8 cellular contexts compared by ENCODE assay signal in the genomic region with DNA sequence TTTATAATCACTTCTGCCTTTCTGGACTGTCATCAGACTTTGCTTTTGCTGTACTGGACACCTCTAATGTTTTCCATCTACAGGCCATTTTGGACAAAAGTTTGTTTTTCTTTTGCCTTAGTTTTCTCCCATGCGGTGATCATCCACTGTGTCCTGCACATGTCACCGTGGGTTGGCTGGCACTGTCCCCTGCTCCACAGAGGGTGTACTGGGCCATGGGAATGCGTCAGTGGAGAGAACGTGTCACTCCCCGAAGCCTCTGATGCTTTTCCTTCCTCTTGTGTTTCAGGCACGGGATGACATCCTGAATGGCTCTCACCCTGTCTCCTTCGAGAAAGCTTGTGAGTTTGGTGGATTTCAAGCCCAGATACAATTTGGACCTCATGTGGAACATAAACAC.
A peak's percentile ranks its signal among the peaks of the same experiment; 100 is the strongest.
DNase-seq lines count a peak whose midpoint lies in the region; ATAC-seq, FAIRE-seq and TF ChIP-seq lines count a peak whose summit lies in the region.
"Not testable (repeated sequence)": the region's sequence is repeated elsewhere in the genome, so short reads cannot be mapped to it uniquely, and the experiment has no call there.

No MANE protein-coding gene starts in this region.

- intact Hi-C loops in CD14-positive monocyte (cut with micrococcal nuclease); Right ventricle myocardium inferior (cut with DNase I); left cardiac atrium (cut with DNase I): not testable (repeated sequence)
- intact Hi-C loops in left lung (cut with DNase I), result loop anchor here in 1 of 2 donors (10.0 kb wide), 1 partner anchor 263 kb away; a partner anchor contains a TSS

- H3K4me1 Mint-ChIP-seq in CD14-positive monocyte (peaks cover 35% of the 10 kb centered on the region), nephron progenitor cell (peaks cover 43% of the 10 kb centered on the region)

- H3K4me1 ChIP-seq in SJSA1 (replicated peaks) (peaks cover 16% of the 10 kb centered on the region), left lung (peaks cover 0 to 16% of the 10 kb centered on the region in 2 donors)

- H3K36me3 ChIP-seq in SJSA1, result peaks cover 16% of the 10 kb centered on the region
- H3K36me3 ChIP-seq in left lung, result not testable (repeated sequence)

- H3K4me3 ChIP-seq in SJSA1, left lung: not testable (repeated sequence)

- not testable (repeated sequence) for TF ChIP-seq CTCF in CD14-positive monocyte (IDR thresholded peaks at IDR 0.05); left lung (IDR thresholded peaks at IDR 0.05); nephron progenitor cell (IDR thresholded peaks at IDR 0.05)

- H3K27ac ChIP-seq in SJSA1, result 0 out of 2 replicates have a peak overlapping the region, but pooled peaks have one; percentile 58
- not testable (repeated sequence) for H3K27ac ChIP-seq in left lung

- not testable (repeated sequence) for H3K27me3 Mint-ChIP-seq in CD14-positive monocyte (ENCODE audit: low read depth in 3 of 3); nephron progenitor cell (ENCODE audit: low read depth, poor library complexity)

- H3K9me3 Mint-ChIP-seq in CD14-positive monocyte, result not testable (repeated sequence)
- peaks cover 21% of the 10 kb centered on the region for H3K9me3 Mint-ChIP-seq in nephron progenitor cell

- FAIRE-seq in urothelium cell line (lab: Jason Lieb, UNC), result peak; percentile 44

- not testable (repeated sequence) for DNase-seq in CD14-positive monocyte (ENCODE audit: low spot score); SJSA1 (ENCODE audit: low read depth in 1 of 2, low spot score in 2 of 2); left cardiac atrium; left lung; nephron progenitor cell; urothelium cell line (ENCODE audit: low spot score)
- DNase-seq in dermis blood vessel endothelial cell (peak; percentile 9), Right ventricle myocardium inferior (ENCODE audit: missing footprints) (peak; percentile 37)

- peak overlapping the region in 1 of 2 donors; percentile 72 for H3K4me3 Mint-ChIP-seq in CD14-positive monocyte
- H3K4me3 Mint-ChIP-seq in nephron progenitor cell, result not testable (repeated sequence)

- H3K36me3 Mint-ChIP-seq in CD14-positive monocyte, result not testable (repeated sequence)
- peaks cover 33% of the 10 kb centered on the region for H3K36me3 Mint-ChIP-seq in nephron progenitor cell (ENCODE audit: low read depth)

- peak overlapping the region; percentile 68 to 91 (median 85) for H3K27ac Mint-ChIP-seq in CD14-positive monocyte
- H3K27ac Mint-ChIP-seq in nephron progenitor cell, result peak overlapping the region; percentile 88

- ATAC-seq in Right ventricle myocardium inferior (peak; percentile 50), left cardiac atrium (peak; percentile 44 to 77), left lung (peak; percentile 70)

- H3K9me3 ChIP-seq in SJSA1 (replicated peaks); left lung: not testable (repeated sequence)

- not testable (repeated sequence) for H3K27me3 ChIP-seq in SJSA1 (replicated peaks); left lung
